In genomic region chr4:151324449-151325319, GRCh38 we compare ENCODE assay signal across 8 cellular contexts. TPM values are rescaled to one million over a fixed set of nuclear protein-coding genes. Genes with fewer than 3 reads are reported as not detected.
DNase-seq lines count a peak whose midpoint lies in the region; ATAC-seq, FAIRE-seq and TF ChIP-seq lines count a peak whose summit lies in the region.

No MANE protein-coding gene starts in this region.

- H3K27ac ChIP-seq in CD4-positive, alpha-beta memory T cell (ENCODE audit: low read depth, low read length) = no peak overlapping the region
- H3K27ac ChIP-seq in heart right ventricle = peak overlapping the region; percentile 81 to 98 (median 94)
- H3K27ac ChIP-seq in pancreas = peak overlapping the region; percentile 61 to 87 (median 80)

- H3K36me3 ChIP-seq in CD4-positive, alpha-beta memory T cell (ENCODE audit: insufficient read depth, low read length) = no peaks in the 10 kb centered on the region
- no peaks in the 10 kb centered on the region for H3K36me3 ChIP-seq in heart right ventricle
- H3K36me3 ChIP-seq in pancreas = no peaks in the 10 kb centered on the region

- peaks cover 11 to 19% (median 14%) of the 10 kb centered on the region in 4 donors for H3K4me1 Mint-ChIP-seq in CD4-positive, alpha-beta memory T cell

- no peak for FAIRE-seq in pancreas (lab: Jason Lieb, UNC)

- peak; percentile 45 to 76 (median 62) for ATAC-seq in heart right ventricle
- ATAC-seq in pancreas = peak; percentile 59 to 79 (median 66)
- no peak for ATAC-seq in HG03520 (IDR thresholded peaks at IDR 0.05; ENCODE audit: unreplicated experiment)

- no peak overlapping the region for H3K27ac Mint-ChIP-seq in CD4-positive, alpha-beta memory T cell

- POLR2A ChIA-PET in CD4-positive, alpha-beta memory T cell (lab: Charles Lee; ENCODE audit: partially characterized antibody) = no interaction called here

- H3K9me3 Mint-ChIP-seq in CD4-positive, alpha-beta memory T cell = peaks cover 0 to 4% (median 0%) of the 10 kb centered on the region in 8 donors

- peaks cover 40 to 47% of the 10 kb centered on the region in 2 donors for H3K27me3 Mint-ChIP-seq in CD4-positive, alpha-beta memory T cell

- H3K4me3 ChIP-seq in CD4-positive, alpha-beta memory T cell (ENCODE audit: low read length in 2 of 2) = no peak overlapping the region
- peak overlapping the region; percentile 40 to 93 (median 80) for H3K4me3 ChIP-seq in heart right ventricle
- H3K4me3 ChIP-seq in pancreas = peak overlapping the region; percentile 68 to 76 (median 72)

- whole genome bisulfite sequencing in heart right ventricle, 2 donors = 2 to 3% methylated on average over 57 of the region's 57 CpGs
- 2% methylated on average over 52 to 57 of the region's 57 CpGs for WGBS in pancreas, 2 donors

- peak overlapping the region in 7 of 8 donors; percentile 12 to 76 (median 59) for H3K4me3 Mint-ChIP-seq in CD4-positive, alpha-beta memory T cell

- no peaks in the 10 kb centered on the region for H3K9me3 ChIP-seq in CD4-positive, alpha-beta memory T cell (ENCODE audit: control insufficient read depth in 1 of 2, low read length in 2 of 2)
- no peaks in the 10 kb centered on the region for H3K9me3 ChIP-seq in heart right ventricle
- H3K9me3 ChIP-seq in pancreas = no peaks in the 10 kb centered on the region

- H3K4me1 ChIP-seq in CD4-positive, alpha-beta memory T cell (ENCODE audit: insufficient read depth, low read length) = no peaks in the 10 kb centered on the region
- H3K4me1 ChIP-seq in heart right ventricle (peaks cover 4 to 49% (median 30%) of the 10 kb centered on the region in 9 donors), pancreas (peaks cover 0 to 12% (median 10%) of the 10 kb centered on the region in 3 donors)

- CTCF ChIA-PET in CD4-positive, alpha-beta memory T cell (lab: Charles Lee; ENCODE audit: partially characterized antibody) = no interaction called here

- H3K27me3 ChIP-seq in CD4-positive, alpha-beta memory T cell (ENCODE audit: insufficient read depth, low read length) = peaks cover 14% of the 10 kb centered on the region
- peaks cover 0 to 35% (median 0%) of the 10 kb centered on the region in 7 donors for H3K27me3 ChIP-seq in heart right ventricle
- no peaks in the 10 kb centered on the region for H3K27me3 ChIP-seq in pancreas

- no peaks in the 10 kb centered on the region for H3K36me3 Mint-ChIP-seq in CD4-positive, alpha-beta memory T cell

- DNase-seq in CD4-positive, alpha-beta memory T cell = no peak
- peak; percentile 79 for DNase-seq in HK-2 (ENCODE audit: unreplicated experiment)
- DNase-seq in amniotic stem cell (lab: John Stamatoyannopoulos, UW) = peak; percentile 47
- peak; percentile 37 to 50 for DNase-seq in heart right ventricle
- DNase-seq in pancreas = peak; percentile 51 to 76 (median 62)
- DNase-seq in NOMO-1 treated with DMSO at 0.1 percent for 48 hours (lab: John Stamatoyannopoulos, UW; ENCODE audit: unreplicated experiment) = no peak
- DNase-seq in NK-92 treated with Interleukin-12 subunit alpha and Interleukin-12 subunit beta, amount 100 ng/mL, for 24 hours (lab: John Stamatoyannopoulos, UW) = no peak

- intact Hi-C loops in CD4-positive, alpha-beta memory T cell (cut with micrococcal nuclease) = no loop called here
- intact Hi-C loops in heart right ventricle (cut with DNase I) = loop anchor here in 4 of 10 donors (2.0 to 10.0 kb wide), 4 partner anchors 38 to 120 kb away; no protein-coding TSS in a partner anchor
- intact Hi-C loops in pancreas (cut with DNase I) = no loop called here

- peak in 1 of 9 donors; percentile 12 for TF ChIP-seq CTCF in heart right ventricle (IDR thresholded peaks at IDR 0.05)
- TF ChIP-seq CTCF in pancreas (IDR thresholded peaks at IDR 0.05) = no peak

RNA-seq across cellular contexts. Expression of gene SH3D19, which starts 0.7 kb away (rescaled TPM):
- 1 to 10 TPM in 1 of 2 experiments, under 1 TPM in 1; 0.11 to 1.0 TPM for total RNA-seq in CD4-positive, alpha-beta memory T cell
- 1 to 10 TPM in 1 of 2 donors, under 1 TPM in 1; 0.56 to 1.4 TPM for polyA plus RNA-seq in CD4-positive, alpha-beta memory T cell
- total RNA-seq in heart right ventricle (100 to 1,000 TPM in 9 of 10 donors, 10 to 100 TPM in 1; 97.4 to 175 (median 123) TPM), pancreas (10 to 100 TPM; 11.9 to 34.5 (median 14.6) TPM)
- polyA plus RNA-seq in heart right ventricle (10 to 100 TPM; 32.4 to 71.8 TPM), pancreas (10 to 100 TPM; 12.3 to 13.1 TPM)

RNA-seq across cellular contexts. Expression of gene PRSS48, which starts 47.7 kb away (rescaled TPM):
- not detected for total RNA-seq in CD4-positive, alpha-beta memory T cell
- polyA plus RNA-seq in CD4-positive, alpha-beta memory T cell = not detected
- total RNA-seq in heart right ventricle (not detected), pancreas (not detected)
- polyA plus RNA-seq in heart right ventricle (not detected), pancreas (not detected)

Comparison
In these comparisons a context has a peak if more than half of its experiments do, and no peak if none do; other contexts are left out.
1. DNase-seq: peak in HK-2 (single experiment), amniotic stem cell (single experiment), heart right ventricle (2 of 2) and pancreas (6 of 6); none in CD4-positive, alpha-beta memory T cell (0 of 5), NOMO-1 treated with DMSO at 0.1 percent for 48 hours (single experiment) and NK-92 treated with Interleukin-12 subunit alpha and Interleukin-12 subunit beta, amount 100 ng/mL, for 24 hours (single experiment).
2. H3K4me3 ChIP-seq: peak in heart right ventricle (10 of 10) and pancreas (4 of 4); none in CD4-positive, alpha-beta memory T cell (0 of 2).
3. RNA of gene SH3D19, which starts 0.7 kb away (total RNA-seq): 97.4 to 175 TPM in heart right ventricle and 11.9 to 34.5 TPM in pancreas; 0.11 to 1.0 TPM in CD4-positive, alpha-beta memory T cell; every median in the first group is over 4 times any median in the second.